ENCODE assay signal across 32 cellular contexts in genomic region chr10:97525086-97525485, GRCh38. TPM values are rescaled to one million over a fixed set of nuclear protein-coding genes. Genes with fewer than 3 reads are reported as not detected.
"Had no signal": no experiment of that assay in that cellular context is flagged by ENCODE, and none has a peak within 500 bp of the region (broad histone marks: within the 10 kb centered on the region; RNA-seq: fewer than 3 reads in every experiment).

No MANE protein-coding gene starts in this region.

- H3K27ac ChIP-seq: adrenal gland, ascending aorta, breast epithelium, colonic mucosa, foreskin keratinocyte, gastroesophageal sphincter, heart right ventricle, WERI-Rb-1 had no signal

- DNase-seq: activated B cell treated with CpG ODN at 0.5 μM for 24 hours; activated CD4-positive, alpha-beta memory T cell treated with anti-CD3 and anti-CD28 coated beads for 36 hours; activated CD4-positive, alpha-beta T cell treated with anti-CD3 and anti-CD28 coated beads, Interleukin-2, amount 10 ng/mL, durations not matched to agents 24 days and 14 days; activated CD8-positive, alpha-beta memory T cell treated with anti-CD3 and anti-CD28 coated beads, Interleukin-2, amount 10 ng/mL, durations not matched to agents 7 days and 5 days; activated CD8-positive, alpha-beta memory T cell treated with anti-CD3 and anti-CD28 coated beads, Interleukin-2, amount 50 U/mL, for 4 hours; activated CD8-positive, alpha-beta T cell treated with anti-CD3 and anti-CD28 coated beads, Interleukin-2, amount 10 ng/mL, durations not matched to agents 7 days and 5 days; activated effector memory CD4-positive, alpha-beta T cell treated with anti-CD3 and anti-CD28 coated beads, Interleukin-2, amount 50 U/mL, for 16 hours; activated naive CD4-positive, alpha-beta T cell treated with anti-CD3 and anti-CD28 coated beads for 36 hours; activated naive CD8-positive, alpha-beta T cell treated with anti-CD3 and anti-CD28 coated beads for 36 hours; activated naive CD8-positive, alpha-beta T cell treated with anti-CD3 and anti-CD28 coated beads, Interleukin-2, amount 50 U/mL, for 24 hours; activated T-cell treated with anti-CD3 and anti-CD28 coated beads, Interleukin-2, amount 50 U/mL, for 1 hour; activated T-cell treated with anti-CD3 and anti-CD28 coated beads, Interleukin-2, amount 50 U/mL, for 48 hours; adrenal gland; colonic mucosa; effector CD8-positive, alpha-beta T cell; foreskin keratinocyte; heart right ventricle; T1000; WERI-Rb-1 had no signal

- H3K4me1 ChIP-seq: adrenal gland, ascending aorta, breast epithelium, colonic mucosa, foreskin keratinocyte had no signal

- FAIRE-seq: endometrium, endothelial cell of umbilical vein had no signal

- ATAC-seq: activated CD4-positive, CD25-positive, alpha-beta regulatory T cell treated with anti-CD3 and anti-CD28 coated beads, Interleukin-2, amount 50 U/mL, for 24 hours; activated CD8-positive, alpha-beta memory T cell treated with anti-CD3 and anti-CD28 coated beads, Interleukin-2, amount 10 ng/mL, durations not matched to agents 7 days and 5 days; activated CD8-positive, alpha-beta T cell treated with anti-CD3 and anti-CD28 coated beads, Interleukin-2, amount 10 ng/mL, durations not matched to agents 7 days and 5 days; activated naive CD8-positive, alpha-beta T cell treated with anti-CD3 and anti-CD28 coated beads, Interleukin-2, amount 50 U/mL, for 24 hours; esophagus mucosa; foreskin keratinocyte; gastroesophageal sphincter had no signal

- H3K4me3 ChIP-seq: adrenal gland, ascending aorta, breast epithelium, colonic mucosa, gastroesophageal sphincter, heart right ventricle had no signal

- H3K9me3 ChIP-seq: adrenal gland, ascending aorta, breast epithelium, colonic mucosa, gastroesophageal sphincter, heart right ventricle had no signal

- H3K27me3 ChIP-seq: adrenal gland, ascending aorta, breast epithelium, colonic mucosa, foreskin keratinocyte, gastroesophageal sphincter, heart right ventricle had no signal

- H3K36me3 ChIP-seq: adrenal gland, ascending aorta, breast epithelium, colonic mucosa, gastroesophageal sphincter, heart right ventricle, WERI-Rb-1 had no signal

RNA-seq across cellular contexts. Expression of gene ANKRD2, which starts 47.5 kb away (rescaled TPM):
- total RNA-seq: activated B cell treated with CpG ODN at 0.5 μM for 24 hours; activated CD4-positive, alpha-beta memory T cell treated with anti-CD3 and anti-CD28 coated beads for 36 hours; activated CD4-positive, alpha-beta T cell treated with anti-CD3 and anti-CD28 coated beads, Interleukin-2, amount 10 ng/mL, durations not matched to agents 24 days and 14 days; activated naive CD8-positive, alpha-beta T cell treated with anti-CD3 and anti-CD28 coated beads for 36 hours; activated T-helper 1 cell treated with anti-CD3 and anti-CD28 coated beads, Interleukin-12 subunit alpha, Interleukin-12 subunit beta, Interleukin-2, Interleukin-4 antibody, amounts not matched to agents 30 ng/mL and 10 ng/mL and 1 ng/mL, durations not matched to agents 14 hours and 24 hours and 36 hours; ascending aorta; breast epithelium; glomerular endothelial cell; T-helper 1 cell treated with Interleukin-12 subunit alpha and Interleukin-12 subunit beta and Interleukin-4 antibody, amounts not matched to agents 30 ng/mL and 1 ng/mL, for 36 hours had no signal

RNA-seq across cellular contexts. Expression of gene HOGA1, which starts 59.1 kb away (rescaled TPM):
- total RNA-seq: activated B cell treated with CpG ODN at 0.5 μM for 24 hours; activated CD4-positive, alpha-beta memory T cell treated with anti-CD3 and anti-CD28 coated beads for 36 hours; activated CD4-positive, alpha-beta T cell treated with anti-CD3 and anti-CD28 coated beads, Interleukin-2, amount 10 ng/mL, durations not matched to agents 24 days and 14 days; activated CD8-positive, alpha-beta memory T cell treated with anti-CD3 and anti-CD28 coated beads for 36 hours; activated CD8-positive, alpha-beta memory T cell treated with anti-CD3 and anti-CD28 coated beads, Interleukin-2, amount 10 ng/mL, durations not matched to agents 7 days and 5 days; activated CD8-positive, alpha-beta T cell treated with anti-CD3 and anti-CD28 coated beads, Interleukin-2, amount 10 ng/mL, durations not matched to agents 7 days and 5 days; activated naive CD4-positive, alpha-beta T cell treated with anti-CD3 and anti-CD28 coated beads for 36 hours; activated naive CD8-positive, alpha-beta T cell treated with anti-CD3 and anti-CD28 coated beads for 36 hours; activated T-helper 1 cell treated with anti-CD3 and anti-CD28 coated beads, Interleukin-12 subunit alpha, Interleukin-12 subunit beta, Interleukin-2, Interleukin-4 antibody, amounts not matched to agents 30 ng/mL and 10 ng/mL and 1 ng/mL, durations not matched to agents 14 hours and 24 hours and 36 hours; activated T-helper 2 cell treated with anti-CD3 and anti-CD28 coated beads, Interferon-gamma antibody, Interleukin-2, Interleukin-4, amounts not matched to agents 10 μg/mL and 5 μg/mL and 100 μg/mL, durations not matched to agents 14 hours and 24 hours and 36 hours; T-helper 1 cell treated with Interleukin-12 subunit alpha and Interleukin-12 subunit beta and Interleukin-4 antibody, amounts not matched to agents 30 ng/mL and 1 ng/mL, for 36 hours; T-helper 2 cell treated with Interferon-gamma antibody and Interleukin-4, amounts not matched to agents 100 ng/mL and 5 ng/mL, for 36 hours had no signal
